Comparison of ENCODE assay signal across 1 cellular context in the genomic region with DNA sequence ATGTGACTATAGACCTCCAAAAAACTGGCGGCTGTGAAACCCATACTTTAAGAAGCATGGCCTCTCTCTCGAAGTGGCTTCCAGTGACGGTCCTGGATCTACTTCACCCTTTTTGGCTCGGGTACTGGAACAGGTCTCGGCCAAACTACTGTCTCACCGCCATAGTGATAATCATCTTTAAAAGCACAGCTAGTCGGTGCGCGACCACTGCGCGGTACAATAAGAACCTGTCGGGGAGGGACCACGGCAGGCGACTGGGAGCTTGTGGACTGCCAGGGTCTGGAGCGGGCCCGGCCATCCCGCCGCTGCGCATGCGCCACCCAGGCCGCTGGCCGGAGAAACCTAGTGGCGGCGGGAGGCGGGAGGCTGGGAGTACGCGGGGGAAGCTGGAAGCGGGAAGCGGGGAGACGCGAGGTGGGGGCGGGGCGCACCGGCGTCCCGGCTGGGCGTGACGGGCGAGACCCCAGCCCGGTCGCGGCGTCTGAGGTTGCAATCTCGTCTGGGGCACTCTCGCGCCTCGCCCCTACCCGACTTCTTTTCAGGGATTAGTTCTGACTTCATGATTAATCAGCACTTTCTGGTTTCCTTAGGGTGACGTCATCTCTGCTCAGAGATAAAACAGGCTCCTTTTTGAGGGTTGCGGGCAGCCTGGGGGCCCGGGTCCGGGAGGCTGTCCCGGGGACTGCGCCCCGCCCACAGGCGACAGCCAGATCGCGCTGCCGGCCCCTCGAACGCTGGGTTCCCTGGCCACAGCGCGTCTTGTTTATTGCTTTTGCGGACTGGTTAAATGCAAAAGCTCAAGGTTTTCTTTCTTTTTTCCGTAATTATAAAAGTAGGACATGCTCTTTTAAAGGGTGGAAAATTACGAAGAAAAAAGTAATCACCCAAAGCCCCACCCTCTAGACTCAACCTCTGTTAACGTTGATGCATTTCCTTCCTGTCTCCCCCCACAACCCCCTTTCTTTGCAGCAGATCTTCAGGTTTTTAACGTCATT.
TF ChIP-seq lines count a peak whose summit lies in the region.

No MANE protein-coding gene starts in this region.

TF ChIP-seq in K562, 482 proteins besides CTCF, POLR2A, EP300 and RAD21 (continued from another document and continues in another):
- TF ChIP-seq IFI16 (CRISPR knock-in tag; IDR thresholded peaks at IDR 0.05), result no peak
- TF ChIP-seq MCM5 (IDR thresholded peaks at IDR 0.05; ENCODE audit: low read depth), result no peak
- no peak for TF ChIP-seq ZNF707 (CRISPR knock-in tag; conservative IDR thresholded peaks at IDR 0.05)
- TF ChIP-seq, protein P1, sequence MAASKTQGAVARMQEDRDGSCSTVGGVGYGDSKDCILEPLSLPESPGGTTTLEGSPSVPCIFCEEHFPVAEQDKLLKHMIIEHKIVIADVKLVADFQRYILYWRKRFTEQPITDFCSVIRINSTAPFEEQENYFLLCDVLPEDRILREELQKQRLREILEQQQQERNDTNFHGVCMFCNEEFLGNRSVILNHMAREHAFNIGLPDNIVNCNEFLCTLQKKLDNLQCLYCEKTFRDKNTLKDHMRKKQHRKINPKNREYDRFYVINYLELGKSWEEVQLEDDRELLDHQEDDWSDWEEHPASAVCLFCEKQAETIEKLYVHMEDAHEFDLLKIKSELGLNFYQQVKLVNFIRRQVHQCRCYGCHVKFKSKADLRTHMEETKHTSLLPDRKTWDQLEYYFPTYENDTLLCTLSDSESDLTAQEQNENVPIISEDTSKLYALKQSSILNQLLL (CRISPR knock-in tag; IDR thresholded peaks at IDR 0.05; ENCODE audit: borderline replicate concordance), result no peak
- TF ChIP-seq, protein P2, sequence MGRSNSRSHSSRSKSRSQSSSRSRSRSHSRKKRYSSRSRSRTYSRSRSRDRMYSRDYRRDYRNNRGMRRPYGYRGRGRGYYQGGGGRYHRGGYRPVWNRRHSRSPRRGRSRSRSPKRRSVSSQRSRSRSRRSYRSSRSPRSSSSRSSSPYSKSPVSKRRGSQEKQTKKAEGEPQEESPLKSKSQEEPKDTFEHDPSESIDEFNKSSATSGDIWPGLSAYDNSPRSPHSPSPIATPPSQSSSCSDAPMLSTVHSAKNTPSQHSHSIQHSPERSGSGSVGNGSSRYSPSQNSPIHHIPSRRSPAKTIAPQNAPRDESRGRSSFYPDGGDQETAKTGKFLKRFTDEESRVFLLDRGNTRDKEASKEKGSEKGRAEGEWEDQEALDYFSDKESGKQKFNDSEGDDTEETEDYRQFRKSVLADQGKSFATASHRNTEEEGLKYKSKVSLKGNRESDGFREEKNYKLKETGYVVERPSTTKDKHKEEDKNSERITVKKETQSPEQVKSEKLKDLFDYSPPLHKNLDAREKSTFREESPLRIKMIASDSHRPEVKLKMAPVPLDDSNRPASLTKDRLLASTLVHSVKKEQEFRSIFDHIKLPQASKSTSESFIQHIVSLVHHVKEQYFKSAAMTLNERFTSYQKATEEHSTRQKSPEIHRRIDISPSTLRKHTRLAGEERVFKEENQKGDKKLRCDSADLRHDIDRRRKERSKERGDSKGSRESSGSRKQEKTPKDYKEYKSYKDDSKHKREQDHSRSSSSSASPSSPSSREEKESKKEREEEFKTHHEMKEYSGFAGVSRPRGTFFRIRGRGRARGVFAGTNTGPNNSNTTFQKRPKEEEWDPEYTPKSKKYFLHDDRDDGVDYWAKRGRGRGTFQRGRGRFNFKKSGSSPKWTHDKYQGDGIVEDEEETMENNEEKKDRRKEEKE (IDR thresholded peaks at IDR 0.05; ENCODE audit: borderline replicate concordance in 1 of 2, control insufficient read depth in 1 of 2, low read depth in 2 of 2, low read length in 1 of 2), result 0 out of 4 replicates have a peak, but pooled peaks of 1 of the 2 experiments have one; percentile 41
- TF ChIP-seq, protein P3, sequence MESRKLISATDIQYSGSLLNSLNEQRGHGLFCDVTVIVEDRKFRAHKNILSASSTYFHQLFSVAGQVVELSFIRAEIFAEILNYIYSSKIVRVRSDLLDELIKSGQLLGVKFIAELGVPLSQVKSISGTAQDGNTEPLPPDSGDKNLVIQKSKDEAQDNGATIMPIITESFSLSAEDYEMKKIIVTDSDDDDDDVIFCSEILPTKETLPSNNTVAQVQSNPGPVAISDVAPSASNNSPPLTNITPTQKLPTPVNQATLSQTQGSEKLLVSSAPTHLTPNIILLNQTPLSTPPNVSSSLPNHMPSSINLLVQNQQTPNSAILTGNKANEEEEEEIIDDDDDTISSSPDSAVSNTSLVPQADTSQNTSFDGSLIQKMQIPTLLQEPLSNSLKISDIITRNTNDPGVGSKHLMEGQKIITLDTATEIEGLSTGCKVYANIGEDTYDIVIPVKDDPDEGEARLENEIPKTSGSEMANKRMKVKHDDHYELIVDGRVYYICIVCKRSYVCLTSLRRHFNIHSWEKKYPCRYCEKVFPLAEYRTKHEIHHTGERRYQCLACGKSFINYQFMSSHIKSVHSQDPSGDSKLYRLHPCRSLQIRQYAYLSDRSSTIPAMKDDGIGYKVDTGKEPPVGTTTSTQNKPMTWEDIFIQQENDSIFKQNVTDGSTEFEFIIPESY (CRISPR knock-in tag; IDR thresholded peaks at IDR 0.05), result no peak
- peak in 1 of 2 experiments; percentile 58; a peak in 2 of 4 replicates for TF ChIP-seq HDAC1 (IDR thresholded peaks at IDR 0.05)
- peak; percentile 92 for TF ChIP-seq RB1 (IDR thresholded peaks at IDR 0.05; ENCODE audit: low read depth)
- no peak for TF ChIP-seq CC2D1A (IDR thresholded peaks at IDR 0.05)
- TF ChIP-seq, protein P4, sequence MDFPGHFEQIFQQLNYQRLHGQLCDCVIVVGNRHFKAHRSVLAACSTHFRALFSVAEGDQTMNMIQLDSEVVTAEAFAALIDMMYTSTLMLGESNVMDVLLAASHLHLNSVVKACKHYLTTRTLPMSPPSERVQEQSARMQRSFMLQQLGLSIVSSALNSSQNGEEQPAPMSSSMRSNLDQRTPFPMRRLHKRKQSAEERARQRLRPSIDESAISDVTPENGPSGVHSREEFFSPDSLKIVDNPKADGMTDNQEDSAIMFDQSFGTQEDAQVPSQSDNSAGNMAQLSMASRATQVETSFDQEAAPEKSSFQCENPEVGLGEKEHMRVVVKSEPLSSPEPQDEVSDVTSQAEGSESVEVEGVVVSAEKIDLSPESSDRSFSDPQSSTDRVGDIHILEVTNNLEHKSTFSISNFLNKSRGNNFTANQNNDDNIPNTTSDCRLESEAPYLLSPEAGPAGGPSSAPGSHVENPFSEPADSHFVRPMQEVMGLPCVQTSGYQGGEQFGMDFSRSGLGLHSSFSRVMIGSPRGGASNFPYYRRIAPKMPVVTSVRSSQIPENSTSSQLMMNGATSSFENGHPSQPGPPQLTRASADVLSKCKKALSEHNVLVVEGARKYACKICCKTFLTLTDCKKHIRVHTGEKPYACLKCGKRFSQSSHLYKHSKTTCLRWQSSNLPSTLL (IDR thresholded peaks at IDR 0.05), result no peak
- TF ChIP-seq, protein P5, sequence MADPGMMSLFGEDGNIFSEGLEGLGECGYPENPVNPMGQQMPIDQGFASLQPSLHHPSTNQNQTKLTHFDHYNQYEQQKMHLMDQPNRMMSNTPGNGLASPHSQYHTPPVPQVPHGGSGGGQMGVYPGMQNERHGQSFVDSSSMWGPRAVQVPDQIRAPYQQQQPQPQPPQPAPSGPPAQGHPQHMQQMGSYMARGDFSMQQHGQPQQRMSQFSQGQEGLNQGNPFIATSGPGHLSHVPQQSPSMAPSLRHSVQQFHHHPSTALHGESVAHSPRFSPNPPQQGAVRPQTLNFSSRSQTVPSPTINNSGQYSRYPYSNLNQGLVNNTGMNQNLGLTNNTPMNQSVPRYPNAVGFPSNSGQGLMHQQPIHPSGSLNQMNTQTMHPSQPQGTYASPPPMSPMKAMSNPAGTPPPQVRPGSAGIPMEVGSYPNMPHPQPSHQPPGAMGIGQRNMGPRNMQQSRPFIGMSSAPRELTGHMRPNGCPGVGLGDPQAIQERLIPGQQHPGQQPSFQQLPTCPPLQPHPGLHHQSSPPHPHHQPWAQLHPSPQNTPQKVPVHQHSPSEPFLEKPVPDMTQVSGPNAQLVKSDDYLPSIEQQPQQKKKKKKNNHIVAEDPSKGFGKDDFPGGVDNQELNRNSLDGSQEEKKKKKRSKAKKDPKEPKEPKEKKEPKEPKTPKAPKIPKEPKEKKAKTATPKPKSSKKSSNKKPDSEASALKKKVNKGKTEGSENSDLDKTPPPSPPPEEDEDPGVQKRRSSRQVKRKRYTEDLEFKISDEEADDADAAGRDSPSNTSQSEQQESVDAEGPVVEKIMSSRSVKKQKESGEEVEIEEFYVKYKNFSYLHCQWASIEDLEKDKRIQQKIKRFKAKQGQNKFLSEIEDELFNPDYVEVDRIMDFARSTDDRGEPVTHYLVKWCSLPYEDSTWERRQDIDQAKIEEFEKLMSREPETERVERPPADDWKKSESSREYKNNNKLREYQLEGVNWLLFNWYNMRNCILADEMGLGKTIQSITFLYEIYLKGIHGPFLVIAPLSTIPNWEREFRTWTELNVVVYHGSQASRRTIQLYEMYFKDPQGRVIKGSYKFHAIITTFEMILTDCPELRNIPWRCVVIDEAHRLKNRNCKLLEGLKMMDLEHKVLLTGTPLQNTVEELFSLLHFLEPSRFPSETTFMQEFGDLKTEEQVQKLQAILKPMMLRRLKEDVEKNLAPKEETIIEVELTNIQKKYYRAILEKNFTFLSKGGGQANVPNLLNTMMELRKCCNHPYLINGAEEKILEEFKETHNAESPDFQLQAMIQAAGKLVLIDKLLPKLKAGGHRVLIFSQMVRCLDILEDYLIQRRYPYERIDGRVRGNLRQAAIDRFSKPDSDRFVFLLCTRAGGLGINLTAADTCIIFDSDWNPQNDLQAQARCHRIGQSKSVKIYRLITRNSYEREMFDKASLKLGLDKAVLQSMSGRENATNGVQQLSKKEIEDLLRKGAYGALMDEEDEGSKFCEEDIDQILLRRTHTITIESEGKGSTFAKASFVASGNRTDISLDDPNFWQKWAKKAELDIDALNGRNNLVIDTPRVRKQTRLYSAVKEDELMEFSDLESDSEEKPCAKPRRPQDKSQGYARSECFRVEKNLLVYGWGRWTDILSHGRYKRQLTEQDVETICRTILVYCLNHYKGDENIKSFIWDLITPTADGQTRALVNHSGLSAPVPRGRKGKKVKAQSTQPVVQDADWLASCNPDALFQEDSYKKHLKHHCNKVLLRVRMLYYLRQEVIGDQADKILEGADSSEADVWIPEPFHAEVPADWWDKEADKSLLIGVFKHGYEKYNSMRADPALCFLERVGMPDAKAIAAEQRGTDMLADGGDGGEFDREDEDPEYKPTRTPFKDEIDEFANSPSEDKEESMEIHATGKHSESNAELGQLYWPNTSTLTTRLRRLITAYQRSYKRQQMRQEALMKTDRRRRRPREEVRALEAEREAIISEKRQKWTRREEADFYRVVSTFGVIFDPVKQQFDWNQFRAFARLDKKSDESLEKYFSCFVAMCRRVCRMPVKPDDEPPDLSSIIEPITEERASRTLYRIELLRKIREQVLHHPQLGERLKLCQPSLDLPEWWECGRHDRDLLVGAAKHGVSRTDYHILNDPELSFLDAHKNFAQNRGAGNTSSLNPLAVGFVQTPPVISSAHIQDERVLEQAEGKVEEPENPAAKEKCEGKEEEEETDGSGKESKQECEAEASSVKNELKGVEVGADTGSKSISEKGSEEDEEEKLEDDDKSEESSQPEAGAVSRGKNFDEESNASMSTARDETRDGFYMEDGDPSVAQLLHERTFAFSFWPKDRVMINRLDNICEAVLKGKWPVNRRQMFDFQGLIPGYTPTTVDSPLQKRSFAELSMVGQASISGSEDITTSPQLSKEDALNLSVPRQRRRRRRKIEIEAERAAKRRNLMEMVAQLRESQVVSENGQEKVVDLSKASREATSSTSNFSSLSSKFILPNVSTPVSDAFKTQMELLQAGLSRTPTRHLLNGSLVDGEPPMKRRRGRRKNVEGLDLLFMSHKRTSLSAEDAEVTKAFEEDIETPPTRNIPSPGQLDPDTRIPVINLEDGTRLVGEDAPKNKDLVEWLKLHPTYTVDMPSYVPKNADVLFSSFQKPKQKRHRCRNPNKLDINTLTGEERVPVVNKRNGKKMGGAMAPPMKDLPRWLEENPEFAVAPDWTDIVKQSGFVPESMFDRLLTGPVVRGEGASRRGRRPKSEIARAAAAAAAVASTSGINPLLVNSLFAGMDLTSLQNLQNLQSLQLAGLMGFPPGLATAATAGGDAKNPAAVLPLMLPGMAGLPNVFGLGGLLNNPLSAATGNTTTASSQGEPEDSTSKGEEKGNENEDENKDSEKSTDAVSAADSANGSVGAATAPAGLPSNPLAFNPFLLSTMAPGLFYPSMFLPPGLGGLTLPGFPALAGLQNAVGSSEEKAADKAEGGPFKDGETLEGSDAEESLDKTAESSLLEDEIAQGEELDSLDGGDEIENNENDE (IDR thresholded peaks at IDR 0.05; ENCODE audit: low read depth, low read length), result no peak
- TF ChIP-seq BCOR (IDR thresholded peaks at IDR 0.05), result no peak
- TF ChIP-seq, protein P6, sequence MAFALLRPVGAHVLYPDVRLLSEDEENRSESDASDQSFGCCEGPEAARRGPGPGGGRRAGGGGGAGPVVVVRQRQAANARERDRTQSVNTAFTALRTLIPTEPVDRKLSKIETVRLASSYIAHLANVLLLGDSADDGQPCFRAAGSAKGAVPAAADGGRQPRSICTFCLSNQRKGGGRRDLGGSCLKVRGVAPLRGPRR (CRISPR knock-in tag; IDR thresholded peaks at IDR 0.05), result 0 out of 2 replicates have a peak, but pooled peaks have one; percentile 41
- TF ChIP-seq NCOA6 (IDR thresholded peaks at IDR 0.05), result no peak
- no peak for TF ChIP-seq ZNF79 (CRISPR knock-in tag; IDR thresholded peaks at IDR 0.05; ENCODE audit: low read depth)
- TF ChIP-seq RHOXF2B (CRISPR knock-in tag; conservative IDR thresholded peaks at IDR 0.05), result no peak
- no peak for TF ChIP-seq NR2C1 (IDR thresholded peaks at IDR 0.05)
- no peak for TF ChIP-seq NR2C1 (tag; IDR thresholded peaks at IDR 0.05)
- TF ChIP-seq IRF2 (CRISPR knock-in tag; IDR thresholded peaks at IDR 0.05), result no peak
- no peak; the same call in 1 of the 2 replicates for TF ChIP-seq ZKSCAN1 (IDR thresholded peaks at IDR 0.05; ENCODE audit: low read depth, low read length)
- TF ChIP-seq KLF13 (tag; IDR thresholded peaks at IDR 0.05; ENCODE audit: borderline replicate concordance, low read depth), result no peak
- TF ChIP-seq HDAC8 (tag; IDR thresholded peaks at IDR 0.05), result peak; percentile 36; the same call in 1 of the 2 replicates
- TF ChIP-seq POLR2G (IDR thresholded peaks at IDR 0.05; ENCODE audit: low read depth, low read length), result peak; percentile 91
- TF ChIP-seq, protein P7, sequence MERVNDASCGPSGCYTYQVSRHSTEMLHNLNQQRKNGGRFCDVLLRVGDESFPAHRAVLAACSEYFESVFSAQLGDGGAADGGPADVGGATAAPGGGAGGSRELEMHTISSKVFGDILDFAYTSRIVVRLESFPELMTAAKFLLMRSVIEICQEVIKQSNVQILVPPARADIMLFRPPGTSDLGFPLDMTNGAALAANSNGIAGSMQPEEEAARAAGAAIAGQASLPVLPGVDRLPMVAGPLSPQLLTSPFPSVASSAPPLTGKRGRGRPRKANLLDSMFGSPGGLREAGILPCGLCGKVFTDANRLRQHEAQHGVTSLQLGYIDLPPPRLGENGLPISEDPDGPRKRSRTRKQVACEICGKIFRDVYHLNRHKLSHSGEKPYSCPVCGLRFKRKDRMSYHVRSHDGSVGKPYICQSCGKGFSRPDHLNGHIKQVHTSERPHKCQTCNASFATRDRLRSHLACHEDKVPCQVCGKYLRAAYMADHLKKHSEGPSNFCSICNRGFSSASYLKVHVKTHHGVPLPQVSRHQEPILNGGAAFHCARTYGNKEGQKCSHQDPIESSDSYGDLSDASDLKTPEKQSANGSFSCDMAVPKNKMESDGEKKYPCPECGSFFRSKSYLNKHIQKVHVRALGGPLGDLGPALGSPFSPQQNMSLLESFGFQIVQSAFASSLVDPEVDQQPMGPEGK (CRISPR knock-in tag; IDR thresholded peaks at IDR 0.05; ENCODE audit: borderline replicate concordance), result no peak
- TF ChIP-seq TSC22D4 (tag; IDR thresholded peaks at IDR 0.05), result no peak
- TF ChIP-seq BRD9 (IDR thresholded peaks at IDR 0.05; ENCODE audit: low read depth, partially characterized antibody), result peak; percentile 30
- TF ChIP-seq, protein P8, sequence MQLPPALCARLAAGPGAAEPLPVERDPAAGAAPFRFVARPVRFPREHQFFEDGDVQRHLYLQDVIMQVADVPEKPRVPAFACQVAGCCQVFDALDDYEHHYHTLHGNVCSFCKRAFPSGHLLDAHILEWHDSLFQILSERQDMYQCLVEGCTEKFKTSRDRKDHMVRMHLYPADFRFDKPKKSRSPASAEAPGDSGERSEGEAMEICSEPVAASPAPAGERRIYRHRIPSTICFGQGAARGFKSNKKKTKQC (CRISPR knock-in tag; IDR thresholded peaks at IDR 0.05), result peak; percentile 61; the same call in 1 of the 2 replicates
- no peak for TF ChIP-seq SREBF2 (CRISPR knock-in tag; IDR thresholded peaks at IDR 0.05)
- TF ChIP-seq YBX1 (IDR thresholded peaks at IDR 0.05), result no peak
